ENCODE assay signal across 23 cellular contexts in genomic region chr16:69115361-69115760, GRCh38.
"Had no signal": no experiment of that assay in that cellular context is flagged by ENCODE, and none has a peak within 500 bp of the region (broad histone marks: within the 10 kb centered on the region; RNA-seq: fewer than 3 reads in every experiment).

No MANE protein-coding gene starts in this region.

- ATAC-seq: activated CD8-positive, alpha-beta memory T cell treated with anti-CD3 and anti-CD28 coated beads, Interleukin-2, amount 10 ng/mL, durations not matched to agents 7 days and 5 days; body of pancreas; T-helper 17 cell had no signal

- DNase-seq: activated B cell treated with CpG ODN at 0.5 μM for 24 hours; activated CD4-positive, alpha-beta T cell treated with anti-CD3 and anti-CD28 coated beads for 1 hour; activated CD4-positive, alpha-beta T cell treated with anti-CD3 and anti-CD28 coated beads, Interleukin-2, amount 10 ng/mL, durations not matched to agents 24 days and 14 days; activated CD4-positive, alpha-beta T cell treated with anti-CD3 and anti-CD28 coated beads, Interleukin-2, amount 50 U/mL, for 48 hours; activated CD8-positive, alpha-beta memory T cell treated with anti-CD3 and anti-CD28 coated beads, Interleukin-2, amount 10 ng/mL, durations not matched to agents 7 days and 5 days; activated effector memory CD4-positive, alpha-beta T cell treated with Interleukin-2 at 50 U/mL for 16 hours; activated naive CD4-positive, alpha-beta T cell treated with Interleukin-2 at 50 U/mL for 16 hours; activated naive CD8-positive, alpha-beta T cell treated with anti-CD3 and anti-CD28 coated beads for 36 hours; activated T-cell treated with anti-CD3 and anti-CD28 coated beads, Interleukin-2, amount 50 U/mL, for 24 hours; body of pancreas; central memory CD4-positive, alpha-beta T cell; Kasumi-1; KBM-7; NCI-H1048; NCI-H146; NCI-H187 treated with DMSO at 0.1 percent for 48 hours; NCI-H2081 treated with DMSO at 0.1 percent for 48 hours; NCI-H446; NCI-H524; SIG-M5; T-helper 17 cell; T-helper 9 cell had no signal

- H3K4me3 Mint-ChIP-seq: activated B cell treated with CpG ODN at 0.5 μM for 24 hours; activated CD4-positive, alpha-beta T cell treated with anti-CD3 and anti-CD28 coated beads, Interleukin-2, amount 10 ng/mL, durations not matched to agents 24 days and 14 days; activated CD8-positive, alpha-beta memory T cell treated with anti-CD3 and anti-CD28 coated beads, Interleukin-2, amount 10 ng/mL, durations not matched to agents 7 days and 5 days; activated naive CD8-positive, alpha-beta T cell treated with anti-CD3 and anti-CD28 coated beads for 36 hours; activated T-cell treated with anti-CD3 and anti-CD28 coated beads, Interleukin-2, amount 50 U/mL, for 24 hours; activated T-helper 1 cell treated with anti-CD3 and anti-CD28 coated beads, Interleukin-12 subunit alpha, Interleukin-12 subunit beta, Interleukin-2, Interleukin-4 antibody, amounts not matched to agents 30 ng/mL and 10 ng/mL and 1 ng/mL, durations not matched to agents 14 hours and 24 hours and 36 hours; T-helper 17 cell had no signal

- H3K4me1 Mint-ChIP-seq: activated B cell treated with CpG ODN at 0.5 μM for 24 hours; activated CD8-positive, alpha-beta memory T cell treated with anti-CD3 and anti-CD28 coated beads, Interleukin-2, amount 10 ng/mL, durations not matched to agents 7 days and 5 days had no signal

- H3K27me3 Mint-ChIP-seq: activated B cell treated with CpG ODN at 0.5 μM for 24 hours; activated CD4-positive, alpha-beta T cell treated with anti-CD3 and anti-CD28 coated beads, Interleukin-2, amount 10 ng/mL, durations not matched to agents 24 days and 14 days; activated CD8-positive, alpha-beta memory T cell treated with anti-CD3 and anti-CD28 coated beads, Interleukin-2, amount 10 ng/mL, durations not matched to agents 7 days and 5 days; activated naive CD8-positive, alpha-beta T cell treated with anti-CD3 and anti-CD28 coated beads for 36 hours; activated T-cell treated with anti-CD3 and anti-CD28 coated beads, Interleukin-2, amount 50 U/mL, for 24 hours; T-helper 17 cell had no signal

- H3K9me3 ChIP-seq: body of pancreas had no signal

- H3K27me3 ChIP-seq: body of pancreas had no signal

- H3K4me3 ChIP-seq: body of pancreas had no signal

- H3K27ac Mint-ChIP-seq: activated B cell treated with CpG ODN at 0.5 μM for 24 hours; activated CD4-positive, alpha-beta T cell treated with anti-CD3 and anti-CD28 coated beads, Interleukin-2, amount 10 ng/mL, durations not matched to agents 24 days and 14 days; activated CD8-positive, alpha-beta memory T cell treated with anti-CD3 and anti-CD28 coated beads, Interleukin-2, amount 10 ng/mL, durations not matched to agents 7 days and 5 days; activated naive CD8-positive, alpha-beta T cell treated with anti-CD3 and anti-CD28 coated beads for 36 hours; activated T-helper 1 cell treated with anti-CD3 and anti-CD28 coated beads, Interleukin-12 subunit alpha, Interleukin-12 subunit beta, Interleukin-2, Interleukin-4 antibody, amounts not matched to agents 30 ng/mL and 10 ng/mL and 1 ng/mL, durations not matched to agents 14 hours and 24 hours and 36 hours; T-helper 17 cell had no signal

- H3K9me3 Mint-ChIP-seq: activated B cell treated with CpG ODN at 0.5 μM for 24 hours; activated CD4-positive, alpha-beta T cell treated with anti-CD3 and anti-CD28 coated beads, Interleukin-2, amount 10 ng/mL, durations not matched to agents 24 days and 14 days; activated naive CD8-positive, alpha-beta T cell treated with anti-CD3 and anti-CD28 coated beads for 36 hours; activated T-cell treated with anti-CD3 and anti-CD28 coated beads, Interleukin-2, amount 50 U/mL, for 24 hours; activated T-helper 1 cell treated with anti-CD3 and anti-CD28 coated beads, Interleukin-12 subunit alpha, Interleukin-12 subunit beta, Interleukin-2, Interleukin-4 antibody, amounts not matched to agents 30 ng/mL and 10 ng/mL and 1 ng/mL, durations not matched to agents 14 hours and 24 hours and 36 hours had no signal

- H3K27ac ChIP-seq: body of pancreas had no signal
